11 cellular contexts compared by ENCODE assay signal in the genomic region with DNA sequence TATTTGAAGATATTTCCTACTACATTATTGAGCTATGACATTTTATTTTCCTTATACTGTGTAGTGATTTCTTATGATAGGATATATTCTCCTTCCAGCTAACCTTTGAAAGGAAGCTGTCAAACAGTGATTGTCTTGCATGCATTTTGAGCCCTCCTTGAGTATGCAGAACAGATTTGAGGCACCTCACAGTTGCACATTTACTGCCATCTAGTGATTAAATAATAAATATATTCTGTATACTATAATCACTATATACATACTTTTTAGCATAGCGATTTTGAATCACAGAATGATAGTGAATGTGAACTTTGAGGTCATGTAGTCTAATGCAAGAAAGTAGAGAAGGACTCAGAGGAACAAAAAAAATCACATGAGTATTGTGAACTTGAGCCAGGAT.
DNase-seq lines count a peak whose midpoint lies in the region; ATAC-seq and TF ChIP-seq lines count a peak whose summit lies in the region.
"Had no signal": no experiment of that assay in that cellular context is flagged by ENCODE, and none has a peak within 500 bp of the region (broad histone marks: within the 10 kb centered on the region; RNA-seq: fewer than 3 reads in every experiment).

No MANE protein-coding gene starts in this region.

- ATAC-seq in heart right ventricle = no peak
- no peak for ATAC-seq in left ventricle myocardium superior
- ATAC-seq in GM18858 (IDR thresholded peaks at IDR 0.05; ENCODE audit: unreplicated experiment) = no peak
- ATAC-seq in GM21360 (IDR thresholded peaks at IDR 0.05; ENCODE audit: unreplicated experiment) = no peak

- H3K9me3 ChIP-seq in heart right ventricle (no peaks in the 10 kb centered on the region), OCI-LY3 (ENCODE audit: insufficient read depth, low read length) (no peaks in the 10 kb centered on the region), fibroblast of lung (ENCODE audit: control insufficient read depth, insufficient read depth, low read depth, low read length) (no peaks in the 10 kb centered on the region), MG63 (no peaks in the 10 kb centered on the region)
- H3K9me3 ChIP-seq: BLaER1 had no signal

- H3K79me2 ChIP-seq in OCI-LY3 (ENCODE audit: low read length) (no peaks in the 10 kb centered on the region), fibroblast of lung (ENCODE audit: control insufficient read depth, insufficient read depth, low read length) (no peaks in the 10 kb centered on the region)

- H3K27ac ChIP-seq in heart right ventricle (no peak overlapping the region), OCI-LY3 (ENCODE audit: low read length) (no peak overlapping the region), fibroblast of lung (ENCODE audit: insufficient read depth, low read length) (no peak overlapping the region)
- H3K27ac ChIP-seq: BLaER1 had no signal

- H2AFZ ChIP-seq in OCI-LY3 (ENCODE audit: low read depth, low read length) (no peak overlapping the region), fibroblast of lung (ENCODE audit: low read length) (no peak overlapping the region)

- DNase-seq in heart right ventricle (no peak), left ventricle myocardium superior (no peak), fibroblast of lung (ENCODE audit: low read depth in 2 of 2) (peak; percentile 16 to 19), MG63 (no peak), KG1 (lab: John Stamatoyannopoulos, UW) (no peak)
- DNase-seq: activated CD8-positive, alpha-beta memory T cell treated with anti-CD3 and anti-CD28 coated beads for 24 hours; effector CD4-positive, alpha-beta T cell had no signal

- H4K20me1 ChIP-seq in OCI-LY3 (ENCODE audit: insufficient read depth, low read length) (no peaks in the 10 kb centered on the region), fibroblast of lung (ENCODE audit: control insufficient read depth, extremely low read depth, insufficient read depth, low read length) (no peaks in the 10 kb centered on the region)
- H4K20me1 ChIP-seq: BLaER1 had no signal

- H3K27me3 ChIP-seq in heart right ventricle = no peaks in the 10 kb centered on the region
- no peaks in the 10 kb centered on the region for H3K27me3 ChIP-seq in OCI-LY3 (ENCODE audit: low read depth, low read length)
- H3K27me3 ChIP-seq in fibroblast of lung (ENCODE audit: control insufficient read depth, insufficient read depth, low read length) = no peaks in the 10 kb centered on the region
- H3K27me3 ChIP-seq in MG63 = no peaks in the 10 kb centered on the region
- H3K27me3 ChIP-seq: BLaER1 had no signal

- 24 to 33% methylated on average over 1 of the region's 1 CpG for WGBS in heart right ventricle, 2 donors

- no peaks in the 10 kb centered on the region for H3K36me3 ChIP-seq in heart right ventricle
- H3K36me3 ChIP-seq in OCI-LY3 (replicated peaks; ENCODE audit: low read depth, low read length) = no peaks in the 10 kb centered on the region
- H3K36me3 ChIP-seq in fibroblast of lung (ENCODE audit: control insufficient read depth, insufficient read depth, low read length) = no peaks in the 10 kb centered on the region
- no peaks in the 10 kb centered on the region for H3K36me3 ChIP-seq in MG63
- H3K36me3 ChIP-seq: BLaER1 had no signal

- H3K4me2 ChIP-seq in OCI-LY3 (ENCODE audit: low read length) (no peak overlapping the region), fibroblast of lung (ENCODE audit: extremely low read depth, insufficient read depth, low read length) (no peak overlapping the region)
- H3K4me2 ChIP-seq: BLaER1 had no signal

- H3K4me1 ChIP-seq in heart right ventricle = no peaks in the 10 kb centered on the region
- H3K4me1 ChIP-seq in OCI-LY3 (ENCODE audit: low read length) = no peaks in the 10 kb centered on the region
- H3K4me1 ChIP-seq in fibroblast of lung (ENCODE audit: control insufficient read depth, extremely low read depth, insufficient read depth, low read length) = no peaks in the 10 kb centered on the region
- H3K4me1 ChIP-seq: BLaER1 had no signal

- H3K4me3 ChIP-seq in heart right ventricle (no peak overlapping the region), OCI-LY3 (ENCODE audit: low read length) (no peak overlapping the region), fibroblast of lung (replicated peaks in 1 of 4; ENCODE audit: control extremely low read depth in 1 of 4, insufficient read depth in 1 of 4, low read depth in 3 of 4, low read length in 4 of 4) (no peak overlapping the region), MG63 (no peak overlapping the region)
- H3K4me3 ChIP-seq: BLaER1 had no signal

- H3K9ac ChIP-seq in OCI-LY3 (ENCODE audit: low read length) (no peak overlapping the region), fibroblast of lung (ENCODE audit: insufficient read depth, low read length) (no peak overlapping the region)
- H3K9ac ChIP-seq: BLaER1 had no signal

- TF ChIP-seq CTCF in heart right ventricle (IDR thresholded peaks at IDR 0.05) (peak in 6 of 9 donors; percentile 10 to 41 (median 25)), OCI-LY3 (IDR thresholded peaks at IDR 0.05; ENCODE audit: low read depth, low read length) (peak; percentile 52), fibroblast of lung (conservative IDR thresholded peaks at IDR 0.05 in 1 of 2, IDR thresholded peaks at IDR 0.05 in 1 of 2; ENCODE audit: low read depth in 1 of 2, low read length in 2 of 2) (no peak)

- intact Hi-C loops in heart right ventricle (cut with DNase I) = no loop called here
- intact Hi-C loops in left ventricle myocardium superior (cut with micrococcal nuclease) = no loop called here

Comparison
In these comparisons a context has a peak if more than half of its experiments do, and no peak if none do; other contexts are left out.
1. DNase-seq: peak in fibroblast of lung (2 of 2); none in heart right ventricle (0 of 2), left ventricle myocardium superior (single experiment), MG63 (single experiment) and KG1 (single experiment).
2. CTCF ChIP-seq: peak in heart right ventricle (6 of 9) and OCI-LY3 (single experiment); none in fibroblast of lung (0 of 2).